18 cellular contexts compared by ENCODE assay signal in the genomic region with DNA sequence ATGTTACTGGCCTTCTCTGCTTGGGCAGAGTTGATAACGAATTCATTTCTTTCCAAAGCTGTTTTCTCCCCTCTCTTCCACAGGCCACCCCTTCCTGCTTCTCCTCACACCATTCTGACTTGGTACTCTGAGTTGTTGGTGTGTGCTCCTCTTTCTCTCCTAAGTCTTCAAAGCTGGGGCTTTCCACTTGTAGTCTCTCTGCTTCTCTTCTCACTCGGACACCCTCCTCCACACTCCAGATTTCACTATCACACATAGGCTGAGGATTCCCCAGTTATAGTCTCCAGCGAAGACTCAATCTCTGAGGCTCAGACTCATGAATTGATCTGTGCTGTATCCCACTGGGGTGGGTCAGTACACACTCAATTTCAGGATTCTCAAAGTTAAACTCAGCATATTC.
DNase-seq lines count a peak whose midpoint lies in the region; ATAC-seq and TF ChIP-seq lines count a peak whose summit lies in the region.
"Had no signal": no experiment of that assay in that cellular context is flagged by ENCODE, and none has a peak within 500 bp of the region (broad histone marks: within the 10 kb centered on the region; RNA-seq: fewer than 3 reads in every experiment).

No MANE protein-coding gene starts in this region.

- no peaks in the 10 kb centered on the region for H3K79me2 ChIP-seq in mammary epithelial cell (ENCODE audit: insufficient read depth, low read length)
- H3K79me2 ChIP-seq: hepatocyte had no signal

- H3K4me1 Mint-ChIP-seq in activated T-helper 1 cell treated with anti-CD3 and anti-CD28 coated beads, Interleukin-12 subunit alpha, Interleukin-12 subunit beta, Interleukin-2, Interleukin-4 antibody, amounts not matched to agents 30 ng/mL and 10 ng/mL and 1 ng/mL, durations not matched to agents 14 hours and 24 hours and 36 hours (ENCODE audit: low read depth): no peaks in the 10 kb centered on the region
- H3K4me1 Mint-ChIP-seq: activated CD4-positive, alpha-beta T cell treated with anti-CD3 and anti-CD28 coated beads, Interleukin-2, amount 10 ng/mL, durations not matched to agents 7 days and 5 days had no signal

- no peak overlapping the region for H3K4me2 ChIP-seq in mammary epithelial cell (ENCODE audit: insufficient read depth, low read depth, low read length)
- H3K4me2 ChIP-seq: BLaER1 treated with 17β-estradiol and CSF1 and Interleukin-3, amounts not matched to agents 10 nM and 100 nM; hepatocyte; smooth muscle cell had no signal

- in situ Hi-C loops in mammary epithelial cell (cut with MboI; ENCODE audit: low sequenced_read_pairs in 2 of 2): no loop called here

- no peaks in the 10 kb centered on the region for H3K9me3 ChIP-seq in mammary epithelial cell (replicated peaks; ENCODE audit: insufficient read depth, low read length)
- H3K9me3 ChIP-seq: BLaER1 treated with 17β-estradiol and CSF1 and Interleukin-3, amounts not matched to agents 10 nM and 100 nM had no signal

- no peak overlapping the region for H3K9ac ChIP-seq in mammary epithelial cell (ENCODE audit: insufficient read depth, low read length)
- H3K9ac ChIP-seq: BLaER1 treated with 17β-estradiol and CSF1 and Interleukin-3, amounts not matched to agents 10 nM and 100 nM had no signal

- H3K27ac ChIP-seq in mammary epithelial cell (ENCODE audit: insufficient read depth, low read depth, low read length): no peak overlapping the region
- H3K27ac ChIP-seq: BLaER1 treated with 17β-estradiol and CSF1 and Interleukin-3, amounts not matched to agents 10 nM and 100 nM; cardiac muscle cell; hepatocyte had no signal

- H2AFZ ChIP-seq in mammary epithelial cell (ENCODE audit: low read depth, low read length): no peak overlapping the region
- H2AFZ ChIP-seq: hepatocyte had no signal

- no peaks in the 10 kb centered on the region for H3K27me3 Mint-ChIP-seq in activated T-helper 1 cell treated with anti-CD3 and anti-CD28 coated beads, Interleukin-12 subunit alpha, Interleukin-12 subunit beta, Interleukin-2, Interleukin-4 antibody, amounts not matched to agents 30 ng/mL and 10 ng/mL and 1 ng/mL, durations not matched to agents 14 hours and 24 hours and 36 hours (ENCODE audit: insufficient read depth)
- H3K27me3 Mint-ChIP-seq: activated CD4-positive, alpha-beta T cell treated with anti-CD3 and anti-CD28 coated beads, Interleukin-2, amount 10 ng/mL, durations not matched to agents 7 days and 5 days had no signal

- ATAC-seq in GM19025 (IDR thresholded peaks at IDR 0.05; ENCODE audit: low read depth, unreplicated experiment): peak; percentile 76
- ATAC-seq in HG02610 (IDR thresholded peaks at IDR 0.05; ENCODE audit: unreplicated experiment): peak; percentile 94
- peak; percentile 85 for ATAC-seq in HG03432 (IDR thresholded peaks at IDR 0.05; ENCODE audit: unreplicated experiment)
- no peak for ATAC-seq in HG03342 (IDR thresholded peaks at IDR 0.05; ENCODE audit: unreplicated experiment)

- intact Hi-C loops in activated T-helper 1 cell treated with anti-CD3 and anti-CD28 coated beads, Interleukin-12 subunit alpha, Interleukin-12 subunit beta, Interleukin-2, Interleukin-4 antibody, amounts not matched to agents 30 ng/mL and 10 ng/mL and 1 ng/mL, durations not matched to agents 14 hours and 24 hours and 36 hours (cut with micrococcal nuclease): no loop called here
- intact Hi-C loops in mammary epithelial cell (cut with micrococcal nuclease): no loop called here

- WGBS in mammary epithelial cell (ENCODE audit: low coverage, missing lambda C conversion rate): 93% methylated on average over 3 of the region's 3 CpGs

- TF ChIP-seq CTCF in GM12865 (IDR thresholded peaks at IDR 0.05; ENCODE audit: insufficient read depth, low read depth, low read length, missing control alignments) (no peak), mammary epithelial cell (conservative IDR thresholded peaks at IDR 0.05 in 1 of 2, IDR thresholded peaks at IDR 0.05 in 1 of 2; ENCODE audit: extremely low read depth in 1 of 2, insufficient read depth in 1 of 2, low read depth in 1 of 2, low read length in 2 of 2) (no peak)

- H3K36me3 Mint-ChIP-seq in activated T-helper 1 cell treated with anti-CD3 and anti-CD28 coated beads, Interleukin-12 subunit alpha, Interleukin-12 subunit beta, Interleukin-2, Interleukin-4 antibody, amounts not matched to agents 30 ng/mL and 10 ng/mL and 1 ng/mL, durations not matched to agents 14 hours and 24 hours and 36 hours (ENCODE audit: low read depth): peaks cover 1% of the 10 kb centered on the region

- H3K4me3 Mint-ChIP-seq in activated T-helper 1 cell treated with anti-CD3 and anti-CD28 coated beads, Interleukin-12 subunit alpha, Interleukin-12 subunit beta, Interleukin-2, Interleukin-4 antibody, amounts not matched to agents 30 ng/mL and 10 ng/mL and 1 ng/mL, durations not matched to agents 14 hours and 24 hours and 36 hours: no peak overlapping the region
- H3K4me3 Mint-ChIP-seq: activated CD4-positive, alpha-beta T cell treated with anti-CD3 and anti-CD28 coated beads, Interleukin-2, amount 10 ng/mL, durations not matched to agents 7 days and 5 days had no signal

- CTCF ChIA-PET in mammary epithelial cell (lab: Charles Lee; ENCODE audit: low non-redundant PET): no interaction called here

- dilution Hi-C loops in mammary epithelial cell (cut with HindIII; ENCODE audit: low sequenced_read_pairs): no loop called here

- BruUV-seq in mammary epithelial cell (replicated peaks; lab: Mats Ljungman, UMichigan): no TSS peak

- no peaks in the 10 kb centered on the region for H3K9me3 Mint-ChIP-seq in activated T-helper 1 cell treated with anti-CD3 and anti-CD28 coated beads, Interleukin-12 subunit alpha, Interleukin-12 subunit beta, Interleukin-2, Interleukin-4 antibody, amounts not matched to agents 30 ng/mL and 10 ng/mL and 1 ng/mL, durations not matched to agents 14 hours and 24 hours and 36 hours
- H3K9me3 Mint-ChIP-seq: activated CD4-positive, alpha-beta T cell treated with anti-CD3 and anti-CD28 coated beads, Interleukin-2, amount 10 ng/mL, durations not matched to agents 7 days and 5 days had no signal

- DNase-seq in GM12865 (ENCODE audit: low read depth): peak; percentile 37
- no peak for DNase-seq in activated T-helper 1 cell treated with anti-CD3 and anti-CD28 coated beads, Interleukin-12 subunit alpha, Interleukin-12 subunit beta, Interleukin-2, Interleukin-4 antibody, amounts not matched to agents 30 ng/mL and 10 ng/mL and 1 ng/mL, durations not matched to agents 14 hours and 24 hours and 36 hours (ENCODE audit: low spot score)
- no peak for DNase-seq in SW 1271 (lab: John Stamatoyannopoulos, UW)
- no peak for DNase-seq in mammary epithelial cell
- DNase-seq: activated CD4-positive, alpha-beta T cell treated with anti-CD3 and anti-CD28 coated beads, Interleukin-2, amount 10 ng/mL, durations not matched to agents 7 days and 5 days; activated gamma-delta T cell; foreskin fibroblast; NCI-H526; SHP77; stimulated activated CD4-positive, alpha-beta T cell treated with anti-CD3 and anti-CD28 coated beads, Interleukin-4, amount 100 ng/mL, for 1 hour had no signal

- H3K4me3 ChIP-seq in GM12865 (ENCODE audit: low read depth, low read length) (no peak overlapping the region), mammary epithelial cell (replicated peaks in 1 of 3; ENCODE audit: insufficient read depth in 1 of 3, low read depth in 2 of 3, low read length in 3 of 3) (no peak overlapping the region)
- H3K4me3 ChIP-seq: BLaER1 treated with 17β-estradiol and CSF1 and Interleukin-3, amounts not matched to agents 10 nM and 100 nM; cardiac muscle cell; hepatocyte; smooth muscle cell had no signal

- H3K27me3 ChIP-seq in mammary epithelial cell (ENCODE audit: insufficient read depth, low read length): no peaks in the 10 kb centered on the region
- H3K27me3 ChIP-seq: BLaER1 treated with 17β-estradiol and CSF1 and Interleukin-3, amounts not matched to agents 10 nM and 100 nM; hepatocyte had no signal

- H4K20me1 ChIP-seq in mammary epithelial cell (ENCODE audit: insufficient read depth, low read length): no peaks in the 10 kb centered on the region
- H4K20me1 ChIP-seq: BLaER1 treated with 17β-estradiol and CSF1 and Interleukin-3, amounts not matched to agents 10 nM and 100 nM had no signal

- H3K36me3 ChIP-seq in mammary epithelial cell (ENCODE audit: insufficient read depth, low read length): no peaks in the 10 kb centered on the region
- H3K36me3 ChIP-seq: cardiac muscle cell had no signal

- no peak overlapping the region for H3K27ac Mint-ChIP-seq in activated T-helper 1 cell treated with anti-CD3 and anti-CD28 coated beads, Interleukin-12 subunit alpha, Interleukin-12 subunit beta, Interleukin-2, Interleukin-4 antibody, amounts not matched to agents 30 ng/mL and 10 ng/mL and 1 ng/mL, durations not matched to agents 14 hours and 24 hours and 36 hours
- H3K27ac Mint-ChIP-seq: activated CD4-positive, alpha-beta T cell treated with anti-CD3 and anti-CD28 coated beads, Interleukin-2, amount 10 ng/mL, durations not matched to agents 7 days and 5 days had no signal

- no peaks in the 10 kb centered on the region for H3K4me1 ChIP-seq in mammary epithelial cell (ENCODE audit: insufficient read depth, low read length)
